ENCODE assay signal across 2 cellular contexts in genomic region chr11:17012712-17013547, GRCh38.
A peak's percentile ranks its signal among the peaks of the same experiment; 100 is the strongest.
TF ChIP-seq lines count a peak whose summit lies in the region.

No MANE protein-coding gene starts in this region.

TF ChIP-seq in A549, 52 proteins besides CTCF, POLR2A, EP300 and RAD21 (continued from another document):
- TF ChIP-seq HMGXB4 (CRISPR knock-in tag; IDR thresholded peaks at IDR 0.05; ENCODE audit: borderline replicate concordance) (no peak), JUN (IDR thresholded peaks at IDR 0.05) (peak; percentile 63 to 76; a peak in 4 of 5 replicates), CHD2 (IDR thresholded peaks at IDR 0.05; ENCODE audit: low read length, partially characterized antibody) (no peak), GATA3 (IDR thresholded peaks at IDR 0.05; ENCODE audit: borderline replicate concordance) (peak; percentile 35; the same call in 1 of the 2 replicates), CHD4 (IDR thresholded peaks at IDR 0.05; ENCODE audit: borderline replicate concordance) (no peak), BCL3 (IDR thresholded peaks at IDR 0.05) (0 out of 3 replicates have a peak, but pooled peaks have one; percentile 42), ELK1 (IDR thresholded peaks at IDR 0.05; ENCODE audit: low read depth, low read length) (no peak), RARB (CRISPR knock-in tag; IDR thresholded peaks at IDR 0.05) (peak; percentile 70; the same call in 1 of the 2 replicates), ZSCAN20 (CRISPR knock-in tag; IDR thresholded peaks at IDR 0.05) (no peak), RCOR1 (IDR thresholded peaks at IDR 0.05; ENCODE audit: low read depth, low read length) (no peak), POLR2AphosphoS2 (conservative IDR thresholded peaks at IDR 0.05; ENCODE audit: low read length) (no peak), ZC3H11A (IDR thresholded peaks at IDR 0.05) (no peak), FOSL2 (IDR thresholded peaks at IDR 0.05) (peak; percentile 52; the same call in 1 of the 2 replicates), FOSL2 (CRISPR knock-in tag; IDR thresholded peaks at IDR 0.05) (peak; percentile 87), HOXB5 (CRISPR knock-in tag; IDR thresholded peaks at IDR 0.05) (no peak), MAX (IDR thresholded peaks at IDR 0.05) (peak; percentile 6; the same call in 1 of the 2 replicates), NR3C1 (IDR thresholded peaks at IDR 0.05) (no peak), CEBPB (IDR thresholded peaks at IDR 0.05) (peak; percentile 60 to 89; a peak in 3 of 4 replicates), BHLHE40 (IDR thresholded peaks at IDR 0.05; ENCODE audit: low read depth, low read length) (no peak)

TF ChIP-seq in IMR-90, 13 proteins besides CTCF, POLR2A, EP300 and RAD21:
- TF ChIP-seq ELK1 (IDR thresholded peaks at IDR 0.05; ENCODE audit: borderline replicate concordance, low read depth, low read length) (no peak), BHLHE40 (IDR thresholded peaks at IDR 0.05; ENCODE audit: low read depth, low read length) (no peak), SMC3 (IDR thresholded peaks at IDR 0.05; ENCODE audit: low read depth, low read length) (no peak), RCOR1 (IDR thresholded peaks at IDR 0.05; ENCODE audit: insufficient replicate concordance, low read length) (no peak), CEBPB (IDR thresholded peaks at IDR 0.05; ENCODE audit: low read depth, low read length) (peak; percentile 65)
